ENCODE assay signal across 1 cellular context in genomic region chr7:131289051-131289450, GRCh38.
TF ChIP-seq lines count a peak whose summit lies in the region.

No MANE protein-coding gene starts in this region.

TF ChIP-seq in K562, 482 proteins besides CTCF, POLR2A, EP300 and RAD21 (continued from another document):
- TF ChIP-seq ZNF449 (CRISPR knock-in tag; IDR thresholded peaks at IDR 0.05) (no peak), CBFA2T2 (conservative IDR thresholded peaks at IDR 0.05) (0 out of 2 replicates have a peak, but pooled peaks have one; percentile 0), EGR1 (conservative IDR thresholded peaks at IDR 0.05) (no peak), GABPB2 (CRISPR knock-in tag; conservative IDR thresholded peaks at IDR 0.05) (no peak), CEBPG (CRISPR knock-in tag; IDR thresholded peaks at IDR 0.05) (0 out of 2 replicates have a peak, but pooled peaks have one; percentile 8), CEBPG (tag; conservative IDR thresholded peaks at IDR 0.05 in 1 of 2, IDR thresholded peaks at IDR 0.05 in 1 of 2) (peak; percentile 56 to 59), PRMT5 (CRISPR knock-in tag; IDR thresholded peaks at IDR 0.05) (no peak), CEBPB (tag; IDR thresholded peaks at IDR 0.05) (peak; percentile 57)
